ENCODE assay signal across 8 cellular contexts in the genomic region with DNA sequence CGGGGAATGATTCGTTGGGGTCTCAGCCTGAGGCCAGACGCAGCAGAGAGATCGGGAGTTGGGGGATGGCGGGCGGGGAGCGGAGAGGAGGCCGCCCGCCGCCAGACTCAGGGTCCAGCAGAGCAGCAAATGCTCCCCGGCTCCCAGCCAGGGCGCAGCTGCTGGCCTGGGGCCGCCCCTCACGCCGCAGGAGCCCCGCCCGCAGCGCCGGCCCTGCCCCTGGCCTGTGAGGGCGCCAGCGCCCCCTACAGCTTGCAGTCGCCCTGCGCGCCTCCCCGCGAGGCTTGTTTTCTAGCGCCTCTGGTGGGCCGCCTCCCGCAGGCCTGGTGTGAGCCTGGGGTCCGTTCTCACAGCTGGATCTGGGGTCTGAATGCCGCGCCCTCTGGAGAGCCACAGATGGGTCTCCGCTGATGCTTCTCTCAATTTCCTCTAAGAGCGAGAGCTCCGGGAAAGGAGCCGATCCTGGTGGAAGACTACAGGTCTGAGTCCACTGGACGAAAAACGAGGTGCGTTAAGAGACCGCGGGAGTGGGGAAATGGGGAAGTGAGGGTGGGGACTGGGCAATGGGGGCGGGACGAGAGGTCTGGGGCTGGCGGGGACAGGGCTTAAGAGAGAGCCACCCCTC. TPM values are rescaled to one million over a fixed set of nuclear protein-coding genes. Genes with fewer than 3 reads are reported as not detected.
DNase-seq lines count a peak whose midpoint lies in the region; ATAC-seq and TF ChIP-seq lines count a peak whose summit lies in the region.

No MANE protein-coding gene starts in this region.

- H3K27me3 Mint-ChIP-seq in chondrocyte (ENCODE audit: low read depth): no peaks in the 10 kb centered on the region

- peaks cover 3% of the 10 kb centered on the region for H3K36me3 Mint-ChIP-seq in chondrocyte (ENCODE audit: low read depth)

- H3K4me3 Mint-ChIP-seq in chondrocyte (ENCODE audit: unreplicated experiment): peak overlapping the region; percentile 97

- no peaks in the 10 kb centered on the region for H3K9me3 Mint-ChIP-seq in chondrocyte (ENCODE audit: low read depth)

- DNase-seq in Ammon's horn (ENCODE audit: low spot score): peak; percentile 93
- peak; percentile 86 for DNase-seq in NCI-H345 treated with DMSO at 0.1 percent for 48 hours (lab: John Stamatoyannopoulos, UW; ENCODE audit: unreplicated experiment)
- peak; percentile 85 for DNase-seq in activated CD4-positive, alpha-beta T cell treated with anti-CD3 and anti-CD28 coated beads for 1 hour
- peak; percentile 95 for DNase-seq in chondrocyte (ENCODE audit: low spot score)
- DNase-seq in kidney tubule cell (ENCODE audit: low spot score): peak; percentile 94
- peak; percentile 83 to 93 for DNase-seq in stimulated activated CD4-positive, alpha-beta T cell treated with anti-CD3 and anti-CD28 coated beads, Interleukin-1b, Interleukin-23, amount 100 ng/mL, for 1 hour (ENCODE audit: low read depth in 2 of 2)

- TF ChIP-seq CTCF in chondrocyte (IDR thresholded peaks at IDR 0.05): peak; percentile 99

- ATAC-seq in GM19025 (IDR thresholded peaks at IDR 0.05; ENCODE audit: low read depth, unreplicated experiment) (peak; percentile 91), HG03280 (IDR thresholded peaks at IDR 0.05; ENCODE audit: unreplicated experiment) (peak; percentile 92)

- peaks cover 13% of the 10 kb centered on the region for H3K4me1 Mint-ChIP-seq in chondrocyte (ENCODE audit: low read depth)

- peak overlapping the region; percentile 98 for H3K27ac Mint-ChIP-seq in chondrocyte (ENCODE audit: unreplicated experiment)

RNA-seq across cellular contexts. Expression of gene TRIM38, which starts 29.9 kb away (rescaled TPM):
- total RNA-seq in chondrocyte: 7.1 to 7.4 TPM (median 7.2 TPM) in 3 replicates

Comparison
In these comparisons a context has a peak if more than half of its experiments do, and no peak if none do; other contexts are left out.
1. Peak in every context shown above with its lines: DNase-seq and ATAC-seq.